ENCODE assay signal across 16 cellular contexts in genomic region chr1:204909109-204909508, GRCh38. TPM values are rescaled to one million over a fixed set of nuclear protein-coding genes. Genes with fewer than 3 reads are reported as not detected.
DNase-seq lines count a peak whose midpoint lies in the region; ATAC-seq and TF ChIP-seq lines count a peak whose summit lies in the region.
"Had no signal": no experiment of that assay in that cellular context is flagged by ENCODE, and none has a peak within 500 bp of the region (broad histone marks: within the 10 kb centered on the region; RNA-seq: fewer than 3 reads in every experiment).

No MANE protein-coding gene starts in this region.

- no peaks in the 10 kb centered on the region for H3K9me3 ChIP-seq in GM23248 (ENCODE audit: low read depth)
- H3K9me3 ChIP-seq in osteoblast (ENCODE audit: low read depth, low read length) = no peaks in the 10 kb centered on the region
- no peaks in the 10 kb centered on the region for H3K9me3 ChIP-seq in uterus
- H3K9me3 ChIP-seq: HAP-1 had no signal

- H4K20me1 ChIP-seq in GM23248 (ENCODE audit: insufficient read depth) = no peaks in the 10 kb centered on the region
- H4K20me1 ChIP-seq in osteoblast (ENCODE audit: insufficient read depth, low read length) = peaks cover 10% of the 10 kb centered on the region

- H3K27ac Mint-ChIP-seq in activated B cell treated with CpG ODN at 0.5 μM for 24 hours = no peak overlapping the region
- no peak overlapping the region for H3K27ac Mint-ChIP-seq in activated naive CD4-positive, alpha-beta T cell treated with anti-CD3 and anti-CD28 coated beads, Interleukin-2, amount 10 ng/mL, durations not matched to agents 7 days and 5 days

- H2AFZ ChIP-seq in GM23248 (no peak overlapping the region), osteoblast (ENCODE audit: low read length) (no peak overlapping the region)
- H2AFZ ChIP-seq: PC-9 had no signal

- no peak overlapping the region for H3K4me3 Mint-ChIP-seq in activated B cell treated with CpG ODN at 0.5 μM for 24 hours
- H3K4me3 Mint-ChIP-seq in activated naive CD4-positive, alpha-beta T cell treated with anti-CD3 and anti-CD28 coated beads, Interleukin-2, amount 10 ng/mL, durations not matched to agents 7 days and 5 days = no peak overlapping the region

- H3K9ac ChIP-seq in GM23248 = no peak overlapping the region

- no peak overlapping the region for H3K4me3 ChIP-seq in AG10803 (ENCODE audit: low read length)
- no peak overlapping the region for H3K4me3 ChIP-seq in GM23248
- no peak overlapping the region for H3K4me3 ChIP-seq in osteoblast (ENCODE audit: insufficient read depth, low read length)
- no peak overlapping the region for H3K4me3 ChIP-seq in uterus
- H3K4me3 ChIP-seq: A549, HAP-1, PC-9 had no signal

- no peak for TF ChIP-seq CTCF in AG10803 (conservative IDR thresholded peaks at IDR 0.05; ENCODE audit: low read length)
- TF ChIP-seq CTCF in activated B cell treated with CpG ODN at 0.5 μM for 24 hours (IDR thresholded peaks at IDR 0.05) = no peak
- TF ChIP-seq CTCF in osteoblast (IDR thresholded peaks at IDR 0.05; ENCODE audit: extremely low read depth, low read depth, low read length) = no peak
- TF ChIP-seq CTCF in uterus (IDR thresholded peaks at IDR 0.05) = no peak

- in situ Hi-C loops in GM23248 (cut with MboI) = no loop called here

- no peaks in the 10 kb centered on the region for H3K9me3 Mint-ChIP-seq in activated B cell treated with CpG ODN at 0.5 μM for 24 hours
- H3K9me3 Mint-ChIP-seq in activated naive CD4-positive, alpha-beta T cell treated with anti-CD3 and anti-CD28 coated beads, Interleukin-2, amount 10 ng/mL, durations not matched to agents 7 days and 5 days = no peaks in the 10 kb centered on the region

- CTCF ChIA-PET in activated B cell treated with CpG ODN at 0.5 μM for 24 hours (lab: Charles Lee) = no interaction called here
- CTCF ChIA-PET in activated naive CD4-positive, alpha-beta T cell treated with anti-CD3 and anti-CD28 coated beads, Interleukin-2, amount 10 ng/mL, durations not matched to agents 7 days and 5 days (lab: Charles Lee) = no interaction called here

- DNase-seq in AG10803 (ENCODE audit: low read depth) (peak; percentile 63), GM23248 (peak; percentile 78), activated B cell treated with CpG ODN at 0.5 μM for 24 hours (no peak), osteoblast (ENCODE audit: insufficient read length, low spot score, missing footprints) (peak; percentile 35), uterus (no peak)
- DNase-seq in activated naive CD4-positive, alpha-beta T cell treated with anti-CD3 and anti-CD28 coated beads, Interleukin-2, amount 10 ng/mL, durations not matched to agents 7 days and 5 days = no peak
- DNase-seq: COR-L47, DMS153, IMR-90, NCI-H1417 treated with DMSO at 0.1 percent for 48 hours, NCI-H2029 treated with DMSO at 0.1 percent for 48 hours, NCI-H748 treated with DMSO at 0.1 percent for 48 hours, PC-9 had no signal

- H3K4me1 ChIP-seq in GM23248 (ENCODE audit: insufficient read depth) = peaks cover 10% of the 10 kb centered on the region
- no peaks in the 10 kb centered on the region for H3K4me1 ChIP-seq in osteoblast (ENCODE audit: insufficient read depth, low read length)
- H3K4me1 ChIP-seq in uterus = no peaks in the 10 kb centered on the region
- H3K4me1 ChIP-seq: A549, HAP-1 had no signal

- H3K36me3 ChIP-seq in GM23248 (ENCODE audit: low read depth) (no peaks in the 10 kb centered on the region), osteoblast (ENCODE audit: insufficient read depth, low read length) (no peaks in the 10 kb centered on the region), uterus (no peaks in the 10 kb centered on the region)
- H3K36me3 ChIP-seq: HAP-1 had no signal

- H3K79me2 ChIP-seq in GM23248 (ENCODE audit: insufficient read depth) (peaks cover 98% of the 10 kb centered on the region), osteoblast (ENCODE audit: insufficient read depth, low read length) (peaks cover 9% of the 10 kb centered on the region)

- peak; percentile 50 for ATAC-seq in activated B cell treated with CpG ODN at 0.5 μM for 24 hours (ENCODE audit: low read depth)
- ATAC-seq in GM19035 (IDR thresholded peaks at IDR 0.05; ENCODE audit: unreplicated experiment) = no peak
- ATAC-seq: A549 had no signal

- intact Hi-C loops in activated B cell treated with CpG ODN at 0.5 μM for 24 hours (cut with micrococcal nuclease) = no loop called here
- intact Hi-C loops in uterus (cut with DNase I; ENCODE audit: low total_unique reads) = no loop called here

- H3K27ac ChIP-seq in GM23248 (peak overlapping the region; percentile 49), osteoblast (ENCODE audit: low read depth, low read length) (no peak overlapping the region), uterus (no peak overlapping the region)
- H3K27ac ChIP-seq: A549, PC-9 had no signal

- H3K27me3 ChIP-seq in GM23248 (replicated peaks; ENCODE audit: insufficient read depth) (no peaks in the 10 kb centered on the region), osteoblast (ENCODE audit: insufficient read depth, low read length) (no peaks in the 10 kb centered on the region), uterus (no peaks in the 10 kb centered on the region)

- H3K4me1 Mint-ChIP-seq in activated B cell treated with CpG ODN at 0.5 μM for 24 hours = peaks cover 7% of the 10 kb centered on the region
- no peaks in the 10 kb centered on the region for H3K4me1 Mint-ChIP-seq in activated naive CD4-positive, alpha-beta T cell treated with anti-CD3 and anti-CD28 coated beads, Interleukin-2, amount 10 ng/mL, durations not matched to agents 7 days and 5 days

- H3F3A ChIP-seq in GM23248 (ENCODE audit: insufficient read depth) = peaks cover 6% of the 10 kb centered on the region

- no peak overlapping the region for H3K4me2 ChIP-seq in GM23248 (ENCODE audit: unreplicated experiment)
- H3K4me2 ChIP-seq in osteoblast (ENCODE audit: insufficient read depth, low read length) = no peak overlapping the region
- H3K4me2 ChIP-seq: A549, PC-9 had no signal

- no peak for TF ChIP-seq POLR2A in uterus (IDR thresholded peaks at IDR 0.05)

- peaks cover 22% of the 10 kb centered on the region for H3K27me3 Mint-ChIP-seq in activated B cell treated with CpG ODN at 0.5 μM for 24 hours
- H3K27me3 Mint-ChIP-seq in activated naive CD4-positive, alpha-beta T cell treated with anti-CD3 and anti-CD28 coated beads, Interleukin-2, amount 10 ng/mL, durations not matched to agents 7 days and 5 days = peaks cover 20% of the 10 kb centered on the region

- H3K9me2 ChIP-seq in GM23248 (ENCODE audit: insufficient read depth) = no peaks in the 10 kb centered on the region

- 75 to 77% methylated on average over 3 of the region's 3 CpGs for WGBS in GM23248 (ENCODE audit: low coverage in 1 of 2, low lambda C conversion rate in 2 of 2, missing lambda C conversion rate in 2 of 2), 2 experiments

- POLR2A ChIA-PET in activated B cell treated with CpG ODN at 0.5 μM for 24 hours (lab: Charles Lee) = no interaction called here

- H3K36me3 Mint-ChIP-seq in activated B cell treated with CpG ODN at 0.5 μM for 24 hours (ENCODE audit: low read depth) = no peaks in the 10 kb centered on the region
- H3K36me3 Mint-ChIP-seq in activated naive CD4-positive, alpha-beta T cell treated with anti-CD3 and anti-CD28 coated beads, Interleukin-2, amount 10 ng/mL, durations not matched to agents 7 days and 5 days = no peaks in the 10 kb centered on the region

RNA-seq across cellular contexts. Expression of gene NFASC, which starts 38.4 kb away (rescaled TPM):
- 54.7 and 55.4 TPM in 2 replicates for total RNA-seq in GM23248 (2014; rRNA removed; shearing (Covaris generic))
- 44.5 and 46.3 TPM in 2 replicates for polyA plus RNA-seq in GM23248 (2016; fragmentation: Nextera tagmentation; extraction: Ambion mirVana)
- total RNA-seq in activated B cell treated with CpG ODN at 0.5 μM for 24 hours (0.07 TPM in 1 of 2 replicates, not detected in the other), osteoblast (28.6 and 36.9 TPM in 2 replicates), uterus (10 to 100 TPM in 3 of 4 donors, 1 to 10 TPM in 1; 7.9 to 68.7 (median 32.7) TPM)
- total RNA-seq: PC-9 had no signal

Comparison
In these comparisons a context has a peak if more than half of its experiments do, and no peak if none do; other contexts are left out.
1. DNase-seq: peak in AG10803 (single experiment), GM23248 (single experiment) and osteoblast (single experiment); none in activated B cell treated with CpG ODN at 0.5 μM for 24 hours (single experiment), activated naive CD4-positive, alpha-beta T cell treated with anti-CD3 and anti-CD28 coated beads, Interleukin-2, amount 10 ng/mL, durations not matched to agents 7 days and 5 days (single experiment) and uterus (0 of 2).